Comparison of ENCODE assay signal across 8 cellular contexts in the genomic region with DNA sequence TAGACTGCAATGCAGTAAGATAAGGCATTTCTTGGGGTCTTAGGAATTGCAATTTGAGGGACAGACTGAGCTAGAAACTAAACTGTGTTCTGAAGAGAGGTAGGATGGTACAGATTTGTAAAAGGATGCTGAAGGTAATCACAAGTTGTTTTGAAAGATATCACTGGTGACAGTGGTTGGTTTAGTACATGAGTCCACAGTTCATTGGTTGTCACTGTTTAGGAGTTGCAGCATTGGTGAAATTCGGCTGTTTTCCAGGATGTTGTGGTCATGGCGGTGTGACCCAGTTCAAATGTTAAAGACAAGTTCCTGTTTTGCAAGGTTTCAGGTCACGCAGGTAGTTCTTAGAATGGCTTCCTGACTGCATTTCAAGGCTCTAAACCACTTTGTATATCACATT.
DNase-seq lines count a peak whose midpoint lies in the region; ATAC-seq and TF ChIP-seq lines count a peak whose summit lies in the region.

No MANE protein-coding gene starts in this region.

- POLR2A ChIA-PET in naive thymus-derived CD4-positive, alpha-beta T cell (lab: Charles Lee) = interaction anchor here (0.7 to 3.4 kb wide), 12 partner anchors 8 to 176 kb away, joined by 3 to 17 read pairs (median 4); no protein-coding TSS in a partner anchor
- POLR2A ChIA-PET in HEK293T (lab: Yijun Ruan, JAX) = no interaction called here

- H3K36me3 Mint-ChIP-seq in naive thymus-derived CD4-positive, alpha-beta T cell = peaks cover 10 to 75% (median 26%) of the 10 kb centered on the region in 5 donors

- H3K9me3 ChIP-seq in naive thymus-derived CD4-positive, alpha-beta T cell (ENCODE audit: control insufficient read depth in 2 of 3, low read length in 3 of 3) = no peaks in the 10 kb centered on the region
- H3K9me3 ChIP-seq in tibial nerve (no peaks in the 10 kb centered on the region), BE2C (no peaks in the 10 kb centered on the region)

- CTCF ChIA-PET in naive thymus-derived CD4-positive, alpha-beta T cell (lab: Charles Lee) = no interaction called here
- CTCF ChIA-PET in HEK293T (lab: Yijun Ruan, JAX) = no interaction called here

- ATAC-seq in GM19397 (IDR thresholded peaks at IDR 0.05; ENCODE audit: unreplicated experiment) = peak; percentile 99
- ATAC-seq in HG03342 (IDR thresholded peaks at IDR 0.05; ENCODE audit: unreplicated experiment) = peak; percentile 98
- ATAC-seq in naive thymus-derived CD4-positive, alpha-beta T cell = peak; percentile 97

- peaks cover 1 to 46% (median 19%) of the 10 kb centered on the region in 11 donors for H3K9me3 Mint-ChIP-seq in naive thymus-derived CD4-positive, alpha-beta T cell

- no peaks in the 10 kb centered on the region for H3K27me3 ChIP-seq in naive thymus-derived CD4-positive, alpha-beta T cell (ENCODE audit: control insufficient read depth in 2 of 2, insufficient read depth in 2 of 2, low read length in 2 of 2)
- H3K27me3 ChIP-seq in tibial nerve (no peaks in the 10 kb centered on the region), BE2C (no peaks in the 10 kb centered on the region)

- H3K4me1 Mint-ChIP-seq in naive thymus-derived CD4-positive, alpha-beta T cell = peaks cover 27 to 72% (median 56%) of the 10 kb centered on the region in 7 donors

- no peaks in the 10 kb centered on the region for H3K36me3 ChIP-seq in naive thymus-derived CD4-positive, alpha-beta T cell (ENCODE audit: control insufficient read depth in 2 of 3, insufficient read depth in 3 of 3, low read length in 3 of 3)
- no peaks in the 10 kb centered on the region for H3K36me3 ChIP-seq in tibial nerve
- H3K36me3 ChIP-seq in BE2C = no peaks in the 10 kb centered on the region

- peaks cover 31 to 38% of the 10 kb centered on the region in 2 donors for H3K4me1 ChIP-seq in naive thymus-derived CD4-positive, alpha-beta T cell (ENCODE audit: control insufficient read depth in 2 of 2, insufficient read depth in 2 of 2, low read length in 2 of 2)
- H3K4me1 ChIP-seq in tibial nerve (no peaks in the 10 kb centered on the region), BE2C (no peaks in the 10 kb centered on the region)

- peak; percentile 56 for DNase-seq in activated CD4-positive, alpha-beta T cell treated with anti-CD3 and anti-CD28 coated beads, Interleukin-2, amount 50 U/mL, for 1 hour
- peak; percentile 18 to 95 (median 91) for DNase-seq in naive thymus-derived CD4-positive, alpha-beta T cell
- no peak for DNase-seq in tibial nerve (ENCODE audit: low spot score in 2 of 2)
- no peak for DNase-seq in HEK293T (ENCODE audit: extremely low spot score)
- DNase-seq in NCI-H2029 (lab: John Stamatoyannopoulos, UW) = no peak
- DNase-seq in BE2C = no peak

- TF ChIP-seq CTCF in tibial nerve (IDR thresholded peaks at IDR 0.05) (no peak), BE2C (IDR thresholded peaks at IDR 0.05; ENCODE audit: low read depth, low read length) (no peak)

- intact Hi-C loops in naive thymus-derived CD4-positive, alpha-beta T cell (cut with micrococcal nuclease) = loop anchor here (1.0 to 10.0 kb wide), 17 partner anchors 13 to 816 kb away; a partner anchor contains a TSS

- TF ChIP-seq EP300 in tibial nerve (IDR thresholded peaks at IDR 0.05) = no peak

- WGBS in tibial nerve, 2 donors = 82 to 88% methylated on average over 3 of the region's 3 CpGs

- H3K27ac ChIP-seq in naive thymus-derived CD4-positive, alpha-beta T cell (ENCODE audit: low read depth, low read length) = peak overlapping the region; percentile 37
- no peak overlapping the region for H3K27ac ChIP-seq in tibial nerve

- TF ChIP-seq POLR2A in tibial nerve (IDR thresholded peaks at IDR 0.05) = no peak

- H3K4me3 Mint-ChIP-seq in naive thymus-derived CD4-positive, alpha-beta T cell = peak overlapping the region; percentile 23 to 72 (median 60)

- H3K4me3 ChIP-seq in naive thymus-derived CD4-positive, alpha-beta T cell (ENCODE audit: low read length) = peak overlapping the region; percentile 24
- H3K4me3 ChIP-seq in tibial nerve (no peak overlapping the region), BE2C (ENCODE audit: low read depth, low read length) (no peak overlapping the region)

- peak overlapping the region; percentile 85 to 99 (median 94) for H3K27ac Mint-ChIP-seq in naive thymus-derived CD4-positive, alpha-beta T cell

- no peaks in the 10 kb centered on the region for H3K27me3 Mint-ChIP-seq in naive thymus-derived CD4-positive, alpha-beta T cell

TF ChIP-seq in HEK293T, 16 proteins besides CTCF, POLR2A, EP300 and RAD21:
- TF ChIP-seq TARDBP (IDR thresholded peaks at IDR 0.05) (no peak), ELF4 (IDR thresholded peaks at IDR 0.05) (no peak), FOXK2 (IDR thresholded peaks at IDR 0.05) (no peak), ZNF384 (IDR thresholded peaks at IDR 0.05) (no peak), NFRKB (IDR thresholded peaks at IDR 0.05) (no peak), FOXA1 (IDR thresholded peaks at IDR 0.05) (no peak), LEF1 (IDR thresholded peaks at IDR 0.05; ENCODE audit: borderline replicate concordance) (no peak), ARNT (IDR thresholded peaks at IDR 0.05) (no peak), SP1 (IDR thresholded peaks at IDR 0.05) (no peak), SUZ12 (IDR thresholded peaks at IDR 0.05) (no peak)
- TF ChIP-seq, protein P1, sequence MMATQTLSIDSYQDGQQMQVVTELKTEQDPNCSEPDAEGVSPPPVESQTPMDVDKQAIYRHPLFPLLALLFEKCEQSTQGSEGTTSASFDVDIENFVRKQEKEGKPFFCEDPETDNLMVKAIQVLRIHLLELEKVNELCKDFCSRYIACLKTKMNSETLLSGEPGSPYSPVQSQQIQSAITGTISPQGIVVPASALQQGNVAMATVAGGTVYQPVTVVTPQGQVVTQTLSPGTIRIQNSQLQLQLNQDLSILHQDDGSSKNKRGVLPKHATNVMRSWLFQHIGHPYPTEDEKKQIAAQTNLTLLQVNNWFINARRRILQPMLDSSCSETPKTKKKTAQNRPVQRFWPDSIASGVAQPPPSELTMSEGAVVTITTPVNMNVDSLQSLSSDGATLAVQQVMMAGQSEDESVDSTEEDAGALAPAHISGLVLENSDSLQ (IDR thresholded peaks at IDR 0.05) = no peak

Comparison
In these comparisons a context has a peak if more than half of its experiments do, and no peak if none do; other contexts are left out.
1. DNase-seq: peak in activated CD4-positive, alpha-beta T cell treated with anti-CD3 and anti-CD28 coated beads, Interleukin-2, amount 50 U/mL, for 1 hour (single experiment) and naive thymus-derived CD4-positive, alpha-beta T cell (9 of 9); none in tibial nerve (0 of 2), HEK293T (single experiment), NCI-H2029 (single experiment) and BE2C (single experiment).
2. Peak in every context shown above with its lines, with median percentiles within 50 percentile points of each other: ATAC-seq.